18 cellular contexts compared by ENCODE assay signal in the genomic region with DNA sequence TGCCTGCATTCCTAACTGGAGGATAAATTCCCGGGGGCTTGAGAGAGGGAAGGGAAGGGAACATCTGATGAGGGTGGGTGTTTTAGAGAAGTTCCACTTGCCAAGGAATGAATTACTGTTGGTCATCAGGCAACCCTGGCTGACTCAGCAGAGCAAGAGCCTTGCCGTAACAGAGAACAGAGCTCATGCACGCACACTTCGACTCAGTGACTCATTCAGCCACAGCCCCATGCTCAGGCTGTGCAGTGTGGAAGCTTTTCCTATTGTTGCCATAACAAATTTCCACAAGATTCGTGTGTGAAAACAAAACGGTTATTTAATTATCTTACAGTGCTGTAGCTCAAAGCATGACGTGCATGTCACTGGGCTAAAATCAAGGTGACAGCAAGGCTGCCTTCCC. TPM values are rescaled to one million over a fixed set of nuclear protein-coding genes. Genes with fewer than 3 reads are reported as not detected.
"Had no signal": no experiment of that assay in that cellular context is flagged by ENCODE, and none has a peak within 500 bp of the region (broad histone marks: within the 10 kb centered on the region; RNA-seq: fewer than 3 reads in every experiment).

No MANE protein-coding gene starts in this region.

RNA-seq across cellular contexts. Expression of a gene that starts 9.2 kb away (rescaled TPM):
- total RNA-seq: adrenal gland, aorta, body of pancreas, colonic mucosa, dermis microvascular lymphatic vessel endothelial cell, esophagus squamous epithelium, glomerular endothelial cell, lower lobe of right lung, osteocyte, posterior vena cava, suprapubic skin, ureter had no signal

RNA-seq across cellular contexts. Expression of a gene that starts 14.6 kb away (rescaled TPM):
- total RNA-seq: activated CD4-positive, alpha-beta memory T cell treated with anti-CD3 and anti-CD28 coated beads for 36 hours; activated CD4-positive, alpha-beta T cell treated with anti-CD3 and anti-CD28 coated beads, Interleukin-2, amount 10 ng/mL, durations not matched to agents 24 days and 14 days; activated CD8-positive, alpha-beta memory T cell treated with anti-CD3 and anti-CD28 coated beads for 36 hours; activated naive CD4-positive, alpha-beta T cell treated with anti-CD3 and anti-CD28 coated beads for 36 hours; activated naive CD8-positive, alpha-beta T cell treated with anti-CD3 and anti-CD28 coated beads for 36 hours; activated T-helper 1 cell treated with anti-CD3 and anti-CD28 coated beads, Interleukin-12 subunit alpha, Interleukin-12 subunit beta, Interleukin-2, Interleukin-4 antibody, amounts not matched to agents 30 ng/mL and 10 ng/mL and 1 ng/mL, durations not matched to agents 14 hours and 24 hours and 36 hours; body of pancreas; dermis microvascular lymphatic vessel endothelial cell; glomerular endothelial cell; osteocyte had no signal
- polyA plus RNA-seq: aorta had no signal

RNA-seq across cellular contexts. Expression of a gene that starts 26.9 kb away (rescaled TPM):
- total RNA-seq: activated CD4-positive, alpha-beta memory T cell treated with anti-CD3 and anti-CD28 coated beads for 36 hours; activated CD4-positive, alpha-beta T cell treated with anti-CD3 and anti-CD28 coated beads, Interleukin-2, amount 10 ng/mL, durations not matched to agents 24 days and 14 days; activated naive CD4-positive, alpha-beta T cell treated with anti-CD3 and anti-CD28 coated beads for 36 hours; activated T-helper 1 cell treated with anti-CD3 and anti-CD28 coated beads, Interleukin-12 subunit alpha, Interleukin-12 subunit beta, Interleukin-2, Interleukin-4 antibody, amounts not matched to agents 30 ng/mL and 10 ng/mL and 1 ng/mL, durations not matched to agents 14 hours and 24 hours and 36 hours; adrenal gland; aorta; body of pancreas; colonic mucosa; dermis microvascular lymphatic vessel endothelial cell; esophagus squamous epithelium; glomerular endothelial cell; osteocyte; posterior vena cava; suprapubic skin; ureter had no signal
- polyA plus RNA-seq: aorta had no signal

RNA-seq across cellular contexts. Expression of a gene that starts 43.1 kb away (rescaled TPM):
- total RNA-seq: activated CD4-positive, alpha-beta memory T cell treated with anti-CD3 and anti-CD28 coated beads for 36 hours; activated CD4-positive, alpha-beta T cell treated with anti-CD3 and anti-CD28 coated beads, Interleukin-2, amount 10 ng/mL, durations not matched to agents 24 days and 14 days; activated naive CD4-positive, alpha-beta T cell treated with anti-CD3 and anti-CD28 coated beads for 36 hours; activated naive CD8-positive, alpha-beta T cell treated with anti-CD3 and anti-CD28 coated beads for 36 hours; activated T-helper 1 cell treated with anti-CD3 and anti-CD28 coated beads, Interleukin-12 subunit alpha, Interleukin-12 subunit beta, Interleukin-2, Interleukin-4 antibody, amounts not matched to agents 30 ng/mL and 10 ng/mL and 1 ng/mL, durations not matched to agents 14 hours and 24 hours and 36 hours; aorta; body of pancreas; colonic mucosa; dermis microvascular lymphatic vessel endothelial cell; esophagus squamous epithelium; glomerular endothelial cell; osteocyte; posterior vena cava; suprapubic skin; ureter had no signal
- polyA plus RNA-seq: aorta had no signal

RNA-seq across cellular contexts. Expression of a gene that starts 46.5 kb away (rescaled TPM):
- total RNA-seq: activated CD4-positive, alpha-beta memory T cell treated with anti-CD3 and anti-CD28 coated beads for 36 hours; activated CD4-positive, alpha-beta T cell treated with anti-CD3 and anti-CD28 coated beads, Interleukin-2, amount 10 ng/mL, durations not matched to agents 24 days and 14 days; activated naive CD4-positive, alpha-beta T cell treated with anti-CD3 and anti-CD28 coated beads for 36 hours; activated T-helper 1 cell treated with anti-CD3 and anti-CD28 coated beads, Interleukin-12 subunit alpha, Interleukin-12 subunit beta, Interleukin-2, Interleukin-4 antibody, amounts not matched to agents 30 ng/mL and 10 ng/mL and 1 ng/mL, durations not matched to agents 14 hours and 24 hours and 36 hours; body of pancreas; colonic mucosa; dermis microvascular lymphatic vessel endothelial cell; esophagus squamous epithelium; glomerular endothelial cell; osteocyte; suprapubic skin; ureter had no signal
- polyA plus RNA-seq: adrenal gland, aorta had no signal
